26 cellular contexts compared by ENCODE assay signal in genomic region chr3:191500892-191501291, GRCh38. TPM values are rescaled to one million over a fixed set of nuclear protein-coding genes. Genes with fewer than 3 reads are reported as not detected.
"Had no signal": no experiment of that assay in that cellular context is flagged by ENCODE, and none has a peak within 500 bp of the region (broad histone marks: within the 10 kb centered on the region; RNA-seq: fewer than 3 reads in every experiment).

No MANE protein-coding gene starts in this region.

- H3K4me2 ChIP-seq: PC-9 had no signal

- H3K9me3 ChIP-seq: SJSA1 had no signal

- H3K9me3 Mint-ChIP-seq: IgD-negative memory B cell had no signal

- H3K27ac ChIP-seq: PC-9, SJSA1, SK-N-MC had no signal

- H3K36me3 Mint-ChIP-seq: IgD-negative memory B cell had no signal

- H3K4me1 Mint-ChIP-seq: IgD-negative memory B cell had no signal

- H3K4me3 Mint-ChIP-seq: IgD-negative memory B cell had no signal

- H3K4me1 ChIP-seq: SJSA1 had no signal

- H3K4me3 ChIP-seq: PC-9, SJSA1 had no signal

- H3K27ac Mint-ChIP-seq: IgD-negative memory B cell had no signal

- H2AFZ ChIP-seq: PC-9 had no signal

- DNase-seq: KBM-7, NCI-H1092 treated with DMSO at 0.1 percent for 48 hours, NCI-H1436, NCI-H187, NCI-H2029, NCI-H2081 treated with DMSO at 0.1 percent for 48 hours, NCI-H2171, NCI-H226, NCI-H446, NCI-H510A, NCI-H524 treated with DMSO at 0.1 percent for 48 hours, NCI-H69, NCI-H774, OCI-M1, PC-9, Right ventricle myocardium superior, RPMI8226, SIG-M5, T-helper 2 cell had no signal

- H3K36me3 ChIP-seq: SJSA1 had no signal

RNA-seq across cellular contexts. Expression of gene PYDC2, which starts 39.9 kb away (rescaled TPM):
- total RNA-seq: HT1080; LHCN-M2; MCF 10A; PC-9; Right ventricle myocardium superior; SJSA1; T-helper 1 cell treated with Interleukin-12 subunit alpha and Interleukin-12 subunit beta and Interleukin-4 antibody, amounts not matched to agents 30 ng/mL and 1 ng/mL, for 36 hours had no signal
- polyA plus RNA-seq: IgD-negative memory B cell had no signal
